ENCODE assay signal across 8 cellular contexts in the genomic region with DNA sequence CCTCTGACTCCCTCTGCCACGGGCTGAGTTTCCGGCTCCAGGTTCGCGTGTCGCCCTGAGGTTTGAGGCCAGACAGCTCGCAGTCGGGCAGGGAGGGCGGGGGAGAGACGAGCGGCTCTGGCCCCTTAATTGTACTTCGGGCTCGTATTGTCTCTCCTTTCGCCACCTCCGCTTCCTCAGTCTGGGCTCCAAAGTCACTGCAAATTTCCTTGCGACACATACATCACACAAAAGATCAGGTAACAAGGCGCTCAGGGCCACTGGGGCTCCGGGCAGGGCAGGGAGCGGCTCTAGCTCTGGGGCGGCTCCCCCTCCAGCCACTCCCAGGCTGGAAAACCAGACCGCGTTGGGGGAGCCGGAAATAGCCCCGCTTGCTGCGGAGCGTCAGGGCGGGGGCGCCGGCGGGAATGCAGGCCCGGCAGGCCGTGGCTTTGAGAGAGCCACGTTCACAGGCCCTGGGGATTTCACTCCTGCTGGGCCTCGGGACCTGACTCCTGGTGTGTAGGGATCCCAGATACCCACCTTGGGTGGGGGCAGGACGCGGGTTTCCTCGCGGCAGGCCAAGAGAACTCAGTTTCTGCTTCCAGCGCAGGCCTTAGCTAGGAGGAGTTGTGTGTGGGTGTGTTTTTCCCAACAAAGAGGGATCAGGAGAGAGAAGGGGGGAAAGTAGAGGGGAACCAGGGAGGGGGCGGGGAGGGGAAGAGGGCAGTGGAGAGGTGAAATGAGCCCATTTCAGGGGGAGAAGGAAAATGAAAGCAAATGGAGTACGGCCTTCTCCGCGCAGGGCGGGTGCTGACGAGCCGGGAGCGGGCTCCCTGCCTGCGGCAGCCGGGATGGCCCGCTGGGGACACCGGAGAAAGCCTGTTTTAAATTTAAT. TPM values are rescaled to one million over a fixed set of nuclear protein-coding genes. Genes with fewer than 3 reads are reported as not detected.
A peak's percentile ranks its signal among the peaks of the same experiment; 100 is the strongest.
DNase-seq lines count a peak whose midpoint lies in the region; ATAC-seq lines count a peak whose summit lies in the region.

No MANE protein-coding gene starts in this region.

- H3K27me3 ChIP-seq in effector memory CD4-positive, alpha-beta T cell (replicated peaks; ENCODE audit: control insufficient read depth, insufficient read depth, low read length, poor library complexity, severe bottlenecking) = peaks cover 98% of the 10 kb centered on the region

- no peaks in the 10 kb centered on the region for H3K9me3 ChIP-seq in effector memory CD4-positive, alpha-beta T cell (ENCODE audit: control insufficient read depth, low read length)

- H3K36me3 ChIP-seq in effector memory CD4-positive, alpha-beta T cell (ENCODE audit: control insufficient read depth, insufficient read depth, low read length) = no peaks in the 10 kb centered on the region

- peaks cover 0 to 19% of the 10 kb centered on the region in 2 donors for H3K36me3 Mint-ChIP-seq in naive B cell

- ATAC-seq in naive B cell (ENCODE audit: low read depth in 2 of 2) = peak; percentile 37 to 39
- no peak for ATAC-seq in HG02588 (IDR thresholded peaks at IDR 0.05; ENCODE audit: unreplicated experiment)

- peak overlapping the region; percentile 65 for H3K4me3 ChIP-seq in effector memory CD4-positive, alpha-beta T cell (ENCODE audit: insufficient read depth, low read depth, low read length, poor library complexity, severe bottlenecking)

- DNase-seq in NCI-H187 (lab: John Stamatoyannopoulos, UW) (peak; percentile 60 to 64), NCI-H187 treated with DMSO at 0.1 percent for 48 hours (lab: John Stamatoyannopoulos, UW) (no peak), NOMO-1 treated with DMSO at 0.1 percent for 48 hours (lab: John Stamatoyannopoulos, UW; ENCODE audit: unreplicated experiment) (peak; percentile 40), naive B cell (no peak), OCI-M2 (lab: John Stamatoyannopoulos, UW; ENCODE audit: unreplicated experiment) (no peak), NCI-H1694 (lab: John Stamatoyannopoulos, UW) (no peak)
- DNase-seq in effector memory CD4-positive, alpha-beta T cell = no peak

- H3K27me3 Mint-ChIP-seq in naive B cell = peaks cover 73 to 94% (median 79%) of the 10 kb centered on the region in 3 donors

- H3K4me1 ChIP-seq in effector memory CD4-positive, alpha-beta T cell (ENCODE audit: control insufficient read depth, insufficient read depth, low read length, poor library complexity, severe bottlenecking) = peaks cover 41% of the 10 kb centered on the region

- peak overlapping the region in 4 of 6 donors; percentile 63 to 90 (median 80) for H3K27ac Mint-ChIP-seq in naive B cell

- H3K4me1 Mint-ChIP-seq in naive B cell = peaks cover 32 to 58% (median 53%) of the 10 kb centered on the region in 3 donors

- H3K9me3 Mint-ChIP-seq in naive B cell = peaks cover 0 to 13% (median 7%) of the 10 kb centered on the region in 7 donors

- peak overlapping the region; percentile 82 to 93 (median 90) for H3K4me3 Mint-ChIP-seq in naive B cell

- no peak overlapping the region for H3K27ac ChIP-seq in effector memory CD4-positive, alpha-beta T cell (ENCODE audit: insufficient read depth, low read length, poor library complexity, severe bottlenecking)

RNA-seq across cellular contexts. Expression of gene HOXC9, which starts 4.4 kb away (rescaled TPM):
- polyA plus RNA-seq in naive B cell (ENCODE audit: low read depth in 6 of 6) = not detected

RNA-seq across cellular contexts. Expression of gene HOXC10, which starts 10.6 kb away (rescaled TPM):
- polyA plus RNA-seq in naive B cell (ENCODE audit: low read depth in 6 of 6) = not detected

RNA-seq across cellular contexts. Expression of gene HOXC8, which starts 13.2 kb away (rescaled TPM):
- polyA plus RNA-seq in naive B cell (ENCODE audit: low read depth in 6 of 6) = not detected

RNA-seq across cellular contexts. Expression of gene HOTAIR, which starts 20.8 kb away (rescaled TPM):
- not detected for polyA plus RNA-seq in naive B cell (ENCODE audit: low read depth in 6 of 6)

RNA-seq across cellular contexts. Expression of gene HOXC11, which starts 22.6 kb away (rescaled TPM):
- polyA plus RNA-seq in naive B cell (ENCODE audit: low read depth in 6 of 6) = not detected

Comparison
In these comparisons a context has a peak if more than half of its experiments do, and no peak if none do; other contexts are left out.
1. DNase-seq: peak in NCI-H187 (2 of 2) and NOMO-1 treated with DMSO at 0.1 percent for 48 hours (single experiment); none in NCI-H187 treated with DMSO at 0.1 percent for 48 hours (single experiment), effector memory CD4-positive, alpha-beta T cell (0 of 3), naive B cell (single experiment), OCI-M2 (single experiment) and NCI-H1694 (single experiment).